ENCODE assay signal across 8 cellular contexts in genomic region chr16:69443809-69444611, GRCh38. TPM values are rescaled to one million over a fixed set of nuclear protein-coding genes. Genes with fewer than 3 reads are reported as not detected.
DNase-seq lines count a peak whose midpoint lies in the region; ATAC-seq and TF ChIP-seq lines count a peak whose summit lies in the region.

No MANE protein-coding gene starts in this region.

- no peaks in the 10 kb centered on the region for H3K9me2 ChIP-seq in hepatocyte (replicated peaks; ENCODE audit: insufficient read depth)

- H3K4me3 ChIP-seq in AG04449 (ENCODE audit: low read depth, low read length) (peak overlapping the region; percentile 12; the same call in 1 of the 2 replicates), KMS-11 (IDR thresholded peaks at IDR 0.05; ENCODE audit: insufficient read depth, low read depth, low read length) (no peak overlapping the region), ascending aorta (peak overlapping the region; percentile 43 to 54), hepatocyte (no peak overlapping the region), subcutaneous abdominal adipose tissue (ENCODE audit: low read depth in 1 of 5, low read length in 5 of 5) (peak overlapping the region; percentile 20 to 51 (median 41))

- H2AFZ ChIP-seq in KMS-11 (ENCODE audit: low read depth) (no peak overlapping the region), hepatocyte (no peak overlapping the region)

- intact Hi-C loops in ascending aorta (cut with DNase I) = loop anchor here (5.0 kb wide), 1 partner anchor 38 kb away; no protein-coding TSS in a partner anchor

- WGBS in hepatocyte (ENCODE audit: low lambda C conversion rate, missing lambda C conversion rate) = 79% methylated on average over 12 of the region's 12 CpGs

- H3K4me2 ChIP-seq in KMS-11 (peak overlapping the region; percentile 52; the same call in 1 of the 2 replicates), hepatocyte (peak overlapping the region; percentile 67)

- no peak for ATAC-seq in GM18517 (IDR thresholded peaks at IDR 0.05; ENCODE audit: unreplicated experiment)

- H4K20me1 ChIP-seq in KMS-11 (ENCODE audit: insufficient read depth) = peaks cover 12% of the 10 kb centered on the region; the same call in 1 of the 2 replicates
- H4K20me1 ChIP-seq in hepatocyte (ENCODE audit: insufficient read depth, poor library complexity, severe bottlenecking) = no peaks in the 10 kb centered on the region

- peaks cover 46% of the 10 kb centered on the region; the same call in 1 of the 2 replicates for H3K79me2 ChIP-seq in KMS-11 (ENCODE audit: insufficient read depth, low read depth)
- peaks cover 85% of the 10 kb centered on the region for H3K79me2 ChIP-seq in hepatocyte

- H3K9me3 ChIP-seq in ascending aorta = no peaks in the 10 kb centered on the region
- H3K9me3 ChIP-seq in hepatocyte (ENCODE audit: low read depth) = no peaks in the 10 kb centered on the region
- H3K9me3 ChIP-seq in subcutaneous abdominal adipose tissue (ENCODE audit: control insufficient read depth in 5 of 5, low read length in 5 of 5) = no peaks in the 10 kb centered on the region

- TF ChIP-seq CTCF in AG04449 (IDR thresholded peaks at IDR 0.05; ENCODE audit: insufficient read depth, low read length, missing control alignments) (no peak), KMS-11 (conservative IDR thresholded peaks at IDR 0.05; ENCODE audit: low read depth, low read length) (no peak), ascending aorta (IDR thresholded peaks at IDR 0.05) (no peak), hepatocyte (IDR thresholded peaks at IDR 0.05; ENCODE audit: poor library complexity) (no peak)

- H3K27ac ChIP-seq in KMS-11 (no peak overlapping the region), ascending aorta (peak overlapping the region; percentile 76 to 80), hepatocyte (peak overlapping the region; percentile 67), subcutaneous abdominal adipose tissue (ENCODE audit: low read depth, low read length) (peak overlapping the region; percentile 88)

- peaks cover 6% of the 10 kb centered on the region; the same call in 1 of the 2 replicates for H3K36me3 ChIP-seq in KMS-11 (ENCODE audit: insufficient read depth)
- H3K36me3 ChIP-seq in ascending aorta = peaks cover 11 to 12% of the 10 kb centered on the region in 2 donors
- no peaks in the 10 kb centered on the region for H3K36me3 ChIP-seq in hepatocyte (replicated peaks; ENCODE audit: insufficient read depth, low read depth)
- H3K36me3 ChIP-seq in subcutaneous abdominal adipose tissue (ENCODE audit: control insufficient read depth in 5 of 5, insufficient read depth in 5 of 5, low read length in 5 of 5) = peaks cover 0 to 8% (median 3%) of the 10 kb centered on the region in 5 donors

- H3K4me1 ChIP-seq in KMS-11 (ENCODE audit: low read depth, poor library complexity, severe bottlenecking) (peaks cover 27% of the 10 kb centered on the region), ascending aorta (peaks cover 0 to 21% of the 10 kb centered on the region in 2 donors), hepatocyte (ENCODE audit: insufficient read depth) (peaks cover 16% of the 10 kb centered on the region), subcutaneous abdominal adipose tissue (ENCODE audit: control insufficient read depth in 5 of 5, insufficient read depth in 5 of 5, low read length in 5 of 5) (peaks cover 0 to 43% (median 31%) of the 10 kb centered on the region in 5 donors)

- POLR2A ChIA-PET in AG04449 (lab: Yijun Ruan, JAX) = interaction anchor here (0.8 to 1.2 kb wide), 2 partner anchors 11 to 13 kb away, joined by 3 read pairs; no protein-coding TSS in a partner anchor

- CTCF ChIA-PET in AG04449 (lab: Yijun Ruan, JAX) = interaction anchor here (0.9 to 2.2 kb wide), 5 partner anchors 14 to 310 kb away, joined by 3 to 13 read pairs (median 3); partner anchors contain the start of gene NOB1

- H3K27me3 ChIP-seq in KMS-11 (ENCODE audit: insufficient read depth, low read depth) (no peaks in the 10 kb centered on the region), ascending aorta (no peaks in the 10 kb centered on the region), hepatocyte (no peaks in the 10 kb centered on the region), subcutaneous abdominal adipose tissue (ENCODE audit: control insufficient read depth in 5 of 5, insufficient read depth in 4 of 5, low read length in 5 of 5) (no peaks in the 10 kb centered on the region)

- H3K9ac ChIP-seq in KMS-11 = no peak overlapping the region
- peak overlapping the region; percentile 1 to 69 (median 38) for H3K9ac ChIP-seq in subcutaneous abdominal adipose tissue (ENCODE audit: low read length in 5 of 5)

- DNase-seq in AG04449 (ENCODE audit: low read depth, low spot score) (no peak), ascending aorta (ENCODE audit: low spot score in 2 of 2) (no peak), hepatocyte (ENCODE audit: low spot score) (no peak), OCI-M2 (lab: John Stamatoyannopoulos, UW; ENCODE audit: unreplicated experiment) (no peak), NK-92 (lab: John Stamatoyannopoulos, UW; ENCODE audit: unreplicated experiment) (no peak)

RNA-seq across cellular contexts. Expression of gene CYB5B, which starts 19.6 kb away (rescaled TPM):
- total RNA-seq in ascending aorta (19.2 TPM), hepatocyte (60.5 and 70.8 TPM in 2 replicates)
- polyA plus RNA-seq in hepatocyte = 116 and 136 TPM in 2 replicates

RNA-seq across cellular contexts. Expression of gene TERF2, which starts 58.2 kb away (rescaled TPM):
- total RNA-seq in ascending aorta (22.6 TPM), hepatocyte (12.4 and 15.1 TPM in 2 replicates)
- 18.6 and 20.0 TPM in 2 replicates for polyA plus RNA-seq in hepatocyte

Comparison
In these comparisons a context has a peak if more than half of its experiments do, and no peak if none do; other contexts are left out.
1. H3K4me3 ChIP-seq: peak in AG04449 (single experiment), ascending aorta (2 of 2) and subcutaneous abdominal adipose tissue (5 of 5); none in KMS-11 (single experiment) and hepatocyte (single experiment).